In the genomic region with DNA sequence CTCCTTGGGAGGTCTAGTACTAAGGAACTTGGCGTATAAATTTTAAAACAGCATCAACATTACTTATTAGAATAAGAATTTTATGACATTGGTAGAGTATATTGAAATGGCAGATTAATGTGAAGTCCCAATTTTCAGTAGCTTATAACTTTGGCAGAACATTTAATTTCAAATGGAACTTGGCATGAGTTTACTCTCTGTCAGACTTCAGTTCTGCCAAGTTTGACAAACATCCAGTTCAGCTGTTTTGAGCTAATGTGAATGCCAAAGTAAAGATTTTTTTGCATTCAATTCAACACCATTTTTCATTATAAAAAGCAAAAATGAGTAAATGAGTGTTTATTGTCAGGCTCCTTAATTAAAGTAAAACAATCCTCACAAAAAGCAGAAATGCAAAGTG, we compare ENCODE assay signal across 20 cellular contexts.
DNase-seq lines count a peak whose midpoint lies in the region; ATAC-seq, FAIRE-seq and TF ChIP-seq lines count a peak whose summit lies in the region.
"Had no signal": no experiment of that assay in that cellular context is flagged by ENCODE, and none has a peak within 500 bp of the region (broad histone marks: within the 10 kb centered on the region; RNA-seq: fewer than 3 reads in every experiment).

No MANE protein-coding gene starts in this region.

- H3K4me3 Mint-ChIP-seq in activated naive CD8-positive, alpha-beta T cell treated with anti-CD3 and anti-CD28 coated beads, Interleukin-2, amount 50 U/mL, for 24 hours = no peak overlapping the region
- H3K4me3 Mint-ChIP-seq: CD14-positive monocyte had no signal

- POLR2A ChIA-PET in A673 (lab: Charles Lee; ENCODE audit: low non-redundant PET) = no interaction called here
- POLR2A ChIA-PET in IMR-90 (lab: Charles Lee; ENCODE audit: unreplicated experiment) = no interaction called here
- POLR2A ChIA-PET in PC-9 (lab: Charles Lee; ENCODE audit: unreplicated experiment) = no interaction called here

- no peak overlapping the region for H3K23ac ChIP-seq in IMR-90 (ENCODE audit: low read depth, low read length)

- H3K4ac ChIP-seq in IMR-90 (ENCODE audit: low read depth, low read length) = no peak overlapping the region

- no peak overlapping the region for H2BK15ac ChIP-seq in IMR-90 (ENCODE audit: low read depth, low read length)

- H3K14ac ChIP-seq in IMR-90 (replicated peaks; ENCODE audit: low read depth, low read length) = no peak overlapping the region

- WGBS in IMR-90 (ENCODE audit: extremely low coverage in 2 of 2, insufficient read length in 1 of 2), 2 experiments = no CpG with 5 or more reads among the region's 1 CpG
- WGBS in psoas muscle, 3 donors = 33 to 60% (median 41%) methylated on average over 1 of the region's 1 CpG

- H2BK20ac ChIP-seq in IMR-90 (ENCODE audit: low read depth, low read length) = no peak overlapping the region

- no peaks in the 10 kb centered on the region for H3K27me3 Mint-ChIP-seq in activated naive CD8-positive, alpha-beta T cell treated with anti-CD3 and anti-CD28 coated beads, Interleukin-2, amount 50 U/mL, for 24 hours

- no peak overlapping the region for H3K27ac Mint-ChIP-seq in activated naive CD8-positive, alpha-beta T cell treated with anti-CD3 and anti-CD28 coated beads, Interleukin-2, amount 50 U/mL, for 24 hours
- H3K27ac Mint-ChIP-seq: CD14-positive monocyte had no signal

- peak; percentile 15 for FAIRE-seq in endometrium (lab: Jason Lieb, UNC)
- FAIRE-seq: A549, GM19239, H54 had no signal

- no peak overlapping the region for H3K56ac ChIP-seq in IMR-90 (ENCODE audit: extremely low read depth, insufficient read depth, low read length)

- H4K20me1 ChIP-seq in IMR-90 (ENCODE audit: insufficient read depth, low read length) (no peaks in the 10 kb centered on the region), PC-9 (ENCODE audit: insufficient read depth) (no peaks in the 10 kb centered on the region)

- H2AK9ac ChIP-seq in IMR-90 (replicated peaks; ENCODE audit: low read depth, low read length, poor library complexity) = no peak overlapping the region

- no peaks in the 10 kb centered on the region for H3K9me3 ChIP-seq in A673 (ENCODE audit: low read depth, low read length, poor library complexity, severe bottlenecking)
- no peaks in the 10 kb centered on the region for H3K9me3 ChIP-seq in IMR-90 (ENCODE audit: control insufficient read depth, insufficient read depth, low read length)
- H3K9me3 ChIP-seq in PC-9 (ENCODE audit: insufficient read depth, low read depth) = no peaks in the 10 kb centered on the region
- H3K9me3 ChIP-seq in psoas muscle = no peaks in the 10 kb centered on the region
- H3K9me3 ChIP-seq: A549, SK-N-SH had no signal

- no peaks in the 10 kb centered on the region for H3K9me3 Mint-ChIP-seq in activated naive CD8-positive, alpha-beta T cell treated with anti-CD3 and anti-CD28 coated beads, Interleukin-2, amount 50 U/mL, for 24 hours

- BruUV-seq in A673 (replicated peaks; lab: Mats Ljungman, UMichigan) (no TSS peak), IMR-90 (replicated peaks; lab: Mats Ljungman, UMichigan) (no TSS peak), PC-9 (replicated peaks; lab: Mats Ljungman, UMichigan) (no TSS peak)

- dilution Hi-C loops in IMR-90 (cut with HindIII; ENCODE audit: low sequenced_read_pairs, unreplicated experiment) = no loop called here

- H3K4me1 Mint-ChIP-seq in activated naive CD8-positive, alpha-beta T cell treated with anti-CD3 and anti-CD28 coated beads, Interleukin-2, amount 50 U/mL, for 24 hours = no peaks in the 10 kb centered on the region

- no peaks in the 10 kb centered on the region for H3F3A ChIP-seq in PC-9 (ENCODE audit: insufficient read depth, low read depth)

- H3K9me1 ChIP-seq in IMR-90 (ENCODE audit: insufficient read depth, low read length) = no peaks in the 10 kb centered on the region

- TF ChIP-seq POLR2A in IMR-90 (IDR thresholded peaks at IDR 0.05; ENCODE audit: low read depth, low read length) = no peak

- H2AK5ac ChIP-seq in IMR-90 (ENCODE audit: low read depth, low read length) = no peak overlapping the region

- H4K8ac ChIP-seq in IMR-90 (ENCODE audit: low read depth in 2 of 2, low read length in 2 of 2) = no peak overlapping the region

- no peaks in the 10 kb centered on the region for H3K9me2 ChIP-seq in PC-9 (ENCODE audit: insufficient read depth)
- H3K9me2 ChIP-seq: SK-N-SH had no signal

- peak overlapping the region; percentile 45 for H3K27ac ChIP-seq in A673 (ENCODE audit: low read depth, low read length, poor library complexity, severe bottlenecking)
- no peak overlapping the region for H3K27ac ChIP-seq in IMR-90 (ENCODE audit: insufficient read depth, low read length)
- no peak overlapping the region for H3K27ac ChIP-seq in PC-9
- no peak overlapping the region for H3K27ac ChIP-seq in psoas muscle
- H3K27ac ChIP-seq: A549 had no signal

- no peak overlapping the region for H2BK5ac ChIP-seq in IMR-90 (ENCODE audit: low read depth, low read length, poor library complexity, severe bottlenecking)

- ATAC-seq in IMR-90 (ENCODE audit: low read depth) (no peak), psoas muscle (no peak)
- ATAC-seq in activated naive CD8-positive, alpha-beta T cell treated with anti-CD3 and anti-CD28 coated beads, Interleukin-2, amount 50 U/mL, for 24 hours = no peak
- ATAC-seq: A549 had no signal

- H3K36me3 Mint-ChIP-seq in activated naive CD8-positive, alpha-beta T cell treated with anti-CD3 and anti-CD28 coated beads, Interleukin-2, amount 50 U/mL, for 24 hours (ENCODE audit: low read depth) = no peaks in the 10 kb centered on the region
- H3K36me3 Mint-ChIP-seq: CD14-positive monocyte had no signal

- H3K36me3 ChIP-seq in A673 (ENCODE audit: insufficient read depth, low read length, poor library complexity, severe bottlenecking) (no peaks in the 10 kb centered on the region), IMR-90 (ENCODE audit: control insufficient read depth, insufficient read depth, low read length) (no peaks in the 10 kb centered on the region), PC-9 (ENCODE audit: low read depth) (no peaks in the 10 kb centered on the region), psoas muscle (ENCODE audit: insufficient read depth in 1 of 2, low read depth in 1 of 2) (no peaks in the 10 kb centered on the region)

- H4K91ac ChIP-seq in IMR-90 (ENCODE audit: insufficient read depth, low read depth, low read length) = no peak overlapping the region

- in situ Hi-C loops in IMR-90 (cut with MboI; ENCODE audit: low sequenced_read_pairs) = no loop called here

- no peak overlapping the region for H3K9ac ChIP-seq in IMR-90 (ENCODE audit: low read depth, low read length)
- H3K9ac ChIP-seq: SK-N-SH had no signal

- CTCF ChIA-PET in A673 (lab: Charles Lee) = no interaction called here
- CTCF ChIA-PET in IMR-90 (lab: Yijun Ruan, JAX) = no interaction called here
- CTCF ChIA-PET in PC-9 (lab: Charles Lee) = no interaction called here

- DNase-seq in A673 (ENCODE audit: low spot score) (peak; percentile 48), IMR-90 (no peak), middle frontal gyrus (ENCODE audit: extremely low spot score, low spot score) (peak; percentile 61), PC-9 (no peak), psoas muscle (no peak), NCI-H524 treated with DMSO at 0.1 percent for 48 hours (lab: John Stamatoyannopoulos, UW) (no peak)
- no peak for DNase-seq in activated naive CD8-positive, alpha-beta T cell treated with anti-CD3 and anti-CD28 coated beads, Interleukin-2, amount 50 U/mL, for 24 hours
- DNase-seq: COR-L47, DMS153, Karpas-422, MM.1S, NCI-H1105, NCI-H187, NCI-H748 treated with DMSO at 0.1 percent for 48 hours, SK-N-SH had no signal

- no peaks in the 10 kb centered on the region for H3K79me1 ChIP-seq in IMR-90 (ENCODE audit: low read depth in 1 of 2, low read length in 2 of 2)

- H2AFZ ChIP-seq in IMR-90 (replicated peaks; ENCODE audit: low read length, poor library complexity) = no peak overlapping the region
- H2AFZ ChIP-seq in PC-9 = no peak overlapping the region

- no peak for TF ChIP-seq RAD21 in IMR-90 (IDR thresholded peaks at IDR 0.05; ENCODE audit: low read length)

- TF ChIP-seq CTCF in A673 (conservative IDR thresholded peaks at IDR 0.05; ENCODE audit: low read depth, low read length) (no peak), IMR-90 (conservative IDR thresholded peaks at IDR 0.05; ENCODE audit: low read depth, low read length) (no peak), PC-9 (conservative IDR thresholded peaks at IDR 0.05) (no peak), psoas muscle (IDR thresholded peaks at IDR 0.05) (no peak)

- no peak overlapping the region; the same call in 1 of the 2 replicates for H3K18ac ChIP-seq in IMR-90 (ENCODE audit: low read depth, low read length)

- H2BK120ac ChIP-seq in IMR-90 (ENCODE audit: low read depth, low read length) = no peak overlapping the region

- H3K79me2 ChIP-seq in PC-9 (ENCODE audit: low read depth) = no peaks in the 10 kb centered on the region

- H4K5ac ChIP-seq in IMR-90 (ENCODE audit: low read depth, low read length) = peak overlapping the region; percentile 46; the same call in 1 of the 2 replicates

- H3K4me2 ChIP-seq in IMR-90 (ENCODE audit: low read depth, low read length) (no peak overlapping the region), PC-9 (no peak overlapping the region)
- H3K4me2 ChIP-seq: A549, SK-N-SH had no signal

- H3K27me3 ChIP-seq in A673 (replicated peaks; ENCODE audit: insufficient read depth, low read depth, low read length, poor library complexity) (no peaks in the 10 kb centered on the region), IMR-90 (ENCODE audit: control insufficient read depth, insufficient read depth, low read length) (no peaks in the 10 kb centered on the region), PC-9 (ENCODE audit: insufficient read depth, low read depth) (no peaks in the 10 kb centered on the region), psoas muscle (ENCODE audit: insufficient read depth in 3 of 3, low read length in 2 of 3) (no peaks in the 10 kb centered on the region)

- intact Hi-C loops in A673 (cut with micrococcal nuclease; ENCODE audit: unreplicated experiment) = no loop called here
- intact Hi-C loops in IMR-90 (cut with micrococcal nuclease) = no loop called here
- intact Hi-C loops in PC-9 (cut with micrococcal nuclease; ENCODE audit: unreplicated experiment) = no loop called here
- intact Hi-C loops in psoas muscle (cut with DNase I) = no loop called here

- H3K4me1 ChIP-seq in A673 (ENCODE audit: insufficient read depth, low read length, poor library complexity, severe bottlenecking) (peaks cover 21% of the 10 kb centered on the region), IMR-90 (ENCODE audit: control insufficient read depth, insufficient read depth, low read length) (peaks cover 3% of the 10 kb centered on the region), PC-9 (replicated peaks; ENCODE audit: insufficient read depth) (no peaks in the 10 kb centered on the region), psoas muscle (no peaks in the 10 kb centered on the region)
- H3K4me1 ChIP-seq: A549 had no signal

- H3K4me3 ChIP-seq in A673 (ENCODE audit: low read depth, low read length, poor library complexity, severe bottlenecking) (no peak overlapping the region), IMR-90 (ENCODE audit: insufficient read depth, low read depth, low read length) (no peak overlapping the region), PC-9 (no peak overlapping the region), psoas muscle (no peak overlapping the region)
- H3K4me3 ChIP-seq: A549 had no signal

Comparison
In these comparisons a context has a peak if more than half of its experiments do, and no peak if none do; other contexts are left out.
1. DNase-seq: peak in A673 (single experiment) and middle frontal gyrus (single experiment); none in IMR-90 (single experiment), PC-9 (0 of 2), psoas muscle (0 of 2), NCI-H524 treated with DMSO at 0.1 percent for 48 hours (single experiment) and activated naive CD8-positive, alpha-beta T cell treated with anti-CD3 and anti-CD28 coated beads, Interleukin-2, amount 50 U/mL, for 24 hours (single experiment).